ENCODE assay signal across 9 cellular contexts in the genomic region with DNA sequence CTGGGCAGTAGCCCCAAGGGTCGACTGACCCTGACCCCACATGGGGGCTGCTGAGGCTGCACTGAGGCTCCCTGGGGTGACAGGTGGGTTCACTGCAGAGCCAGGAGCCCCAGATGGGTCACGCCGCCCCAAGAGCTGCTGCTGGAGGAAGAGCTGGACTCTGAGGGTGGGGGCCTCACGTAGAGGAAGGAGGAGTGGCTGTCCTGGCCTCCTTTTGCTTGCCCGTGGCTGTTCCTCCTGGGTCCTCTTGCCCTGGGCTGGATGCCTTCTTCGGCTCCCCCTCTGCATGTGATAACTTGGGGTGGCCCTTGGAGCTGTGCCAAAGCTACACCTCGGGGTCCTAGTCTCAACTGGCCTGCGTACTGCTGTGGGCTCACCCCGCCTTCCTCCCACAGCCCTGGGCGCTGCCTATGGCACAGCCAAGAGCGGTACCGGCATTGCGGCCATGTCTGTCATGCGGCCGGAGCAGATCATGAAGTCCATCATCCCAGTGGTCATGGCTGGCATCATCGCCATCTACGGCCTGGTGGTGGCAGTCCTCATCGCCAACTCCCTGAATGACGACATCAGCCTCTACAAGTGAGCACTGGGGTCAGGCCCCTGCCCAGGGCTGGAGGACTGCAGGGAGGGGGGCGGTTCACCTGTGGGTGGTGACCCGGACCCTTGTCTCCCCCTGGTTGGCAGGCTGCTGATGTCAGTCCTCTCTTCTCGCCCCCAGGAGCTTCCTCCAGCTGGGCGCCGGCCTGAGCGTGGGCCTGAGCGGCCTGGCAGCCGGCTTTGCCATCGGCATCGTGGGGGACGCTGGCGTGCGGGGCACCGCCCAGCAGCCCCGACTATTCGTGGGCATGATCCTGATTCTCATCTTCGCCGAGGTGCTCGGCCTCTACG. TPM values are rescaled to one million over a fixed set of nuclear protein-coding genes. Genes with fewer than 3 reads are reported as not detected.
DNase-seq lines count a peak whose midpoint lies in the region; ATAC-seq and TF ChIP-seq lines count a peak whose summit lies in the region.
"Had no signal": no experiment of that assay in that cellular context is flagged by ENCODE, and none has a peak within 500 bp of the region (broad histone marks: within the 10 kb centered on the region; RNA-seq: fewer than 3 reads in every experiment).

No MANE protein-coding gene starts in this region.

- CTCF ChIA-PET in HEK293T (lab: Yijun Ruan, JAX) = no interaction called here

- DNase-seq in T-helper 17 cell = no peak
- DNase-seq in Right ventricle myocardium superior = peak; percentile 51
- no peak for DNase-seq in progenitor cell of endocrine pancreas (ENCODE audit: low spot score, unreplicated experiment)
- DNase-seq in HEK293T (ENCODE audit: extremely low spot score) = no peak
- DNase-seq in NCI-H446 (lab: John Stamatoyannopoulos, UW) = no peak
- DNase-seq in activated effector memory CD4-positive, alpha-beta T cell treated with anti-CD3 and anti-CD28 coated beads, Interleukin-2, amount 50 U/mL, for 16 hours = no peak
- DNase-seq in MG63 = no peak
- DNase-seq: stimulated activated CD4-positive, alpha-beta T cell treated with anti-CD3 and anti-CD28 coated beads, Interleukin-12 subunit alpha, Interleukin-12 subunit beta, amount 100 ng/mL, for 4 hours had no signal

- no peaks in the 10 kb centered on the region for H3K9me3 Mint-ChIP-seq in progenitor cell of endocrine pancreas (ENCODE audit: low read depth)

- peaks cover 6% of the 10 kb centered on the region for H3K36me3 Mint-ChIP-seq in T-helper 17 cell (ENCODE audit: low read depth)
- H3K36me3 Mint-ChIP-seq in progenitor cell of endocrine pancreas (ENCODE audit: insufficient read depth) = peaks cover 2% of the 10 kb centered on the region

- H3K9me3 ChIP-seq in T-helper 17 cell (ENCODE audit: control insufficient read depth, low read length, poor library complexity, severe bottlenecking) (no peaks in the 10 kb centered on the region), MG63 (no peaks in the 10 kb centered on the region)

- H3K36me3 ChIP-seq in MG63 = peaks cover 48% of the 10 kb centered on the region

- H3K27ac ChIP-seq in C4-2B = peak overlapping the region; percentile 58

- POLR2A ChIA-PET in HEK293T (lab: Yijun Ruan, JAX) = interaction anchor here (0.9 to 1.8 kb wide), 4 partner anchors 12 to 50 kb away, joined by 4 to 8 read pairs (median 4); partner anchors contain the start of gene CEMP1

- TF ChIP-seq CTCF in C4-2B (conservative IDR thresholded peaks at IDR 0.05) (no peak; the same call in 1 of the 2 replicates), progenitor cell of endocrine pancreas (IDR thresholded peaks at IDR 0.05; ENCODE audit: unreplicated experiment) (no peak)

- intact Hi-C loops in Right ventricle myocardium superior (cut with DNase I) = no loop called here

- peak overlapping the region; percentile 88 for H3K4me3 Mint-ChIP-seq in T-helper 17 cell
- peak overlapping the region; percentile 57 for H3K4me3 Mint-ChIP-seq in progenitor cell of endocrine pancreas (ENCODE audit: low read depth)

- H3K27me3 Mint-ChIP-seq in T-helper 17 cell (no peaks in the 10 kb centered on the region), progenitor cell of endocrine pancreas (no peaks in the 10 kb centered on the region)

- ATAC-seq in T-helper 17 cell (no peak), Right ventricle myocardium superior (ENCODE audit: poor library complexity) (no peak)

- H3K4me1 Mint-ChIP-seq in T-helper 17 cell (peaks cover 46% of the 10 kb centered on the region), progenitor cell of endocrine pancreas (ENCODE audit: low read depth) (peaks cover 35% of the 10 kb centered on the region)

- no peaks in the 10 kb centered on the region for H3K27me3 ChIP-seq in MG63

- H3K27ac Mint-ChIP-seq in T-helper 17 cell = peak overlapping the region; percentile 91
- H3K27ac Mint-ChIP-seq in progenitor cell of endocrine pancreas = peak overlapping the region; percentile 97

- H3K4me3 ChIP-seq in MG63 = no peak overlapping the region; the same call in 1 of the 2 replicates

TF ChIP-seq in HEK293T, 16 proteins besides CTCF, POLR2A, EP300 and RAD21:
- TF ChIP-seq ELF4 (IDR thresholded peaks at IDR 0.05) (no peak), SP1 (IDR thresholded peaks at IDR 0.05) (no peak), BHLHE40 (IDR thresholded peaks at IDR 0.05; ENCODE audit: borderline replicate concordance) (no peak), L3MBTL2 (conservative IDR thresholded peaks at IDR 0.05) (no peak), NFRKB (IDR thresholded peaks at IDR 0.05) (no peak), ARNT (IDR thresholded peaks at IDR 0.05) (no peak), SUZ12 (IDR thresholded peaks at IDR 0.05) (no peak)

RNA-seq across cellular contexts. Expression of gene AMDHD2, which starts 1.1 kb away (rescaled TPM):
- total RNA-seq in T-helper 17 cell = 100 to 1,000 TPM; 189 to 206 TPM
- total RNA-seq in Right ventricle myocardium superior = 13.4 TPM
- 38.7 and 40.8 TPM in 2 replicates for total RNA-seq in progenitor cell of endocrine pancreas
- total RNA-seq in MG63 (2014; rRNA removed; shearing (Covaris generic); ENCODE audit: low replicate concordance) = 15.8 and 25.9 TPM in 2 replicates

RNA-seq across cellular contexts. Expression of gene ATP6V0C, which starts 5.3 kb away (rescaled TPM):
- total RNA-seq in T-helper 17 cell (100 to 1,000 TPM; 188 to 189 TPM), Right ventricle myocardium superior (129 TPM), progenitor cell of endocrine pancreas (158 and 169 TPM in 2 replicates)
- total RNA-seq in MG63 (2014; rRNA removed; shearing (Covaris generic); ENCODE audit: low replicate concordance) = 15.0 and 19.4 TPM in 2 replicates

RNA-seq across cellular contexts. Expression of gene CEMP1, which starts 12.1 kb away (rescaled TPM):
- total RNA-seq in T-helper 17 cell (under 1 TPM; 0.23 to 0.75 TPM), Right ventricle myocardium superior (not detected), progenitor cell of endocrine pancreas (0.58 and 0.62 TPM in 2 replicates)
- not detected in 2 replicates for total RNA-seq in MG63 (2014; rRNA removed; shearing (Covaris generic); ENCODE audit: low replicate concordance)

RNA-seq across cellular contexts. Expression of gene PDPK1, which starts 18.8 kb away (rescaled TPM):
- total RNA-seq in T-helper 17 cell = 10 to 100 TPM; 65.5 to 69.7 TPM
- 38.5 TPM for total RNA-seq in Right ventricle myocardium superior
- 45.0 and 45.1 TPM in 2 replicates for total RNA-seq in progenitor cell of endocrine pancreas
- 6.6 and 7.6 TPM in 2 replicates for total RNA-seq in MG63 (2014; rRNA removed; shearing (Covaris generic); ENCODE audit: low replicate concordance)

RNA-seq across cellular contexts. Expression of gene TBC1D24, which starts 44.1 kb away (rescaled TPM):
- total RNA-seq in T-helper 17 cell = 1 to 10 TPM; 4.4 to 8.4 TPM
- 11.8 TPM for total RNA-seq in Right ventricle myocardium superior
- total RNA-seq in progenitor cell of endocrine pancreas = 23.3 and 23.8 TPM in 2 replicates
- total RNA-seq in MG63 (2014; rRNA removed; shearing (Covaris generic); ENCODE audit: low replicate concordance) = 12.9 and 14.8 TPM in 2 replicates
